13 cellular contexts compared by ENCODE assay signal in the genomic region with DNA sequence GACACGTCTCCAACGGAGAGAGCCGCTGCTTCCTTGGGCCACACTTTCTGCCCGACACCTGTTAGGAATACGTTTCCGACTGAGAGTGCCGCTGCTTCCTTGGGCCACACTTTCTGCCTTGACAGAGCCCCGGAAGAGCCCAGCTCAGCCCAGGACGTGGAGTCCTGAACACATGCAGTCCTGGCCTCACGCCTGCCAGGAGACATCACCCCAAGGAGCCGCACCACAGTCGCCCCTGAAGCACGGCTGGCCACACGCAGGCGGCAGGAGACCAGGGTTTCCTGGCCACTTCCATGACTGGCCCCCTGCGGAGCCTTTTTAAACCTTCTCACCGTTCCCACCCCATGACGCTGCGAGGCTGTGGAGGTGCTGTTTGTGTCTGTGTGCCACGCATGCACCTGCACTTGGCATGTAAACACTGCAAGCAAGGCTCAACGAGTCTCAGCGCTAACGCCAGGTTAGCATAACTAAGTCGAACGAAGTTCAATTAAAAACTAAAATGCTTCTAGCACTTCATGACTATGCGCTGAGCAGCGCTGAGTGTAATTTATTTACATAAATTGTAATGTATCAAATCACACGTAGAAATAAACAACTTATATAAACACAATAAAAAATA. TPM values are rescaled to one million over a fixed set of nuclear protein-coding genes. Genes with fewer than 3 reads are reported as not detected.
A peak's percentile ranks its signal among the peaks of the same experiment; 100 is the strongest.
DNase-seq lines count a peak whose midpoint lies in the region; ATAC-seq and TF ChIP-seq lines count a peak whose summit lies in the region.
"Had no signal": no experiment of that assay in that cellular context is flagged by ENCODE, and none has a peak within 500 bp of the region (broad histone marks: within the 10 kb centered on the region; RNA-seq: fewer than 3 reads in every experiment).

No MANE protein-coding gene starts in this region.

- H3K27ac ChIP-seq in BLaER1 = no peak overlapping the region
- H3K27ac ChIP-seq in RWPE1 = peak overlapping the region; percentile 78; the same call in 1 of the 2 replicates
- H3K27ac ChIP-seq in psoas muscle = peak overlapping the region; percentile 91

- H3K4me1 ChIP-seq in BLaER1 (peaks cover 39% of the 10 kb centered on the region), psoas muscle (peaks cover 71% of the 10 kb centered on the region)

- H3K9ac ChIP-seq in BLaER1 = 0 out of 2 replicates have a peak overlapping the region, but pooled peaks have one; percentile 29

- H3K4me3 ChIP-seq in BLaER1 (no peak overlapping the region), psoas muscle (peak overlapping the region; percentile 28)

- DNase-seq in RWPE1 (ENCODE audit: low spot score) (no peak), islet precursor cell (peak; percentile 42), psoas muscle (no peak), OCI-M1 (lab: John Stamatoyannopoulos, UW) (no peak), A172 (ENCODE audit: low spot score) (no peak)
- DNase-seq in natural killer cell treated with Interleukin-12 subunit alpha and Interleukin-12 subunit beta and Interleukin-15 and Interleukin-18, amount 100 ng/mL, for 72 hours (ENCODE audit: low spot score) = no peak
- DNase-seq: activated T-cell treated with anti-CD3 and anti-CD28 coated beads, Interleukin-2, amount 50 U/mL, for 72 hours; natural killer cell; NCI-H1436 treated with DMSO at 0.1 percent for 48 hours; stimulated activated naive CD4-positive, alpha-beta T cell had no signal

- ATAC-seq in psoas muscle (no peak), GM19452 (IDR thresholded peaks at IDR 0.05; ENCODE audit: unreplicated experiment) (no peak)
- no peak for ATAC-seq in natural killer cell treated with Interleukin-12 subunit alpha and Interleukin-12 subunit beta and Interleukin-15 and Interleukin-18, amount 100 ng/mL, for 72 hours
- ATAC-seq: activated T-cell treated with anti-CD3 and anti-CD28 coated beads, Interleukin-2, amount 50 U/mL, for 72 hours; natural killer cell had no signal

- H3K27me3 ChIP-seq in BLaER1 = no peaks in the 10 kb centered on the region
- no peaks in the 10 kb centered on the region for H3K27me3 ChIP-seq in psoas muscle (ENCODE audit: insufficient read depth in 3 of 3, low read length in 2 of 3)

- intact Hi-C loops in psoas muscle (cut with DNase I) = loop anchor here in 1 of 2 donors (5.0 kb wide), 1 partner anchor 37 kb away; no protein-coding TSS in a partner anchor

- no peak overlapping the region for H3K27ac Mint-ChIP-seq in natural killer cell treated with Interleukin-12 subunit alpha and Interleukin-12 subunit beta and Interleukin-15 and Interleukin-18, amount 100 ng/mL, for 72 hours
- H3K27ac Mint-ChIP-seq: activated T-cell treated with anti-CD3 and anti-CD28 coated beads, Interleukin-2, amount 50 U/mL, for 72 hours had no signal

- H3K36me3 ChIP-seq in BLaER1 (peaks cover 58% of the 10 kb centered on the region), psoas muscle (ENCODE audit: insufficient read depth in 1 of 2, low read depth in 1 of 2) (peaks cover 0 to 17% of the 10 kb centered on the region in 2 donors)

- whole genome bisulfite sequencing in psoas muscle, 3 donors = 73 to 83% (median 78%) methylated on average over 28 of the region's 28 CpGs

- POLR2A ChIA-PET in RWPE1 (lab: Yijun Ruan, JAX; ENCODE audit: low non-redundant PET) = interaction anchor here (0.5 kb wide), 1 partner anchor 22 kb away, joined by 3 read pairs; no protein-coding TSS in a partner anchor

- CTCF ChIA-PET in RWPE1 (lab: Yijun Ruan, JAX) = interaction anchor here (0.7 to 1.0 kb wide), 3 partner anchors 98 to 393 kb away, joined by 4 to 5 read pairs (median 5); no protein-coding TSS in a partner anchor

- H3K9me3 Mint-ChIP-seq in natural killer cell treated with Interleukin-12 subunit alpha and Interleukin-12 subunit beta and Interleukin-15 and Interleukin-18, amount 100 ng/mL, for 72 hours = no peaks in the 10 kb centered on the region
- H3K9me3 Mint-ChIP-seq: activated T-cell treated with anti-CD3 and anti-CD28 coated beads, Interleukin-2, amount 50 U/mL, for 72 hours; dendritic cell treated with granulocyte-macrophage colony-stimulating factor and Interleukin-4, amounts not matched to agents 40 ng/mL and 50 ng/mL, for 4 days; natural killer cell had no signal

- peaks cover 8 to 23% of the 10 kb centered on the region in 2 donors for H3K4me1 Mint-ChIP-seq in natural killer cell treated with Interleukin-12 subunit alpha and Interleukin-12 subunit beta and Interleukin-15 and Interleukin-18, amount 100 ng/mL, for 72 hours (ENCODE audit: low read depth in 2 of 2)

- H3K27me3 Mint-ChIP-seq in natural killer cell treated with Interleukin-12 subunit alpha and Interleukin-12 subunit beta and Interleukin-15 and Interleukin-18, amount 100 ng/mL, for 72 hours = no peaks in the 10 kb centered on the region
- H3K27me3 Mint-ChIP-seq: dendritic cell treated with granulocyte-macrophage colony-stimulating factor and Interleukin-4, amounts not matched to agents 40 ng/mL and 50 ng/mL, for 4 days had no signal

- H4K20me1 ChIP-seq in BLaER1 = peaks cover 100% of the 10 kb centered on the region

- H3K4me3 Mint-ChIP-seq in natural killer cell treated with Interleukin-12 subunit alpha and Interleukin-12 subunit beta and Interleukin-15 and Interleukin-18, amount 100 ng/mL, for 72 hours = no peak overlapping the region
- H3K4me3 Mint-ChIP-seq: activated T-cell treated with anti-CD3 and anti-CD28 coated beads, Interleukin-2, amount 50 U/mL, for 72 hours; dendritic cell treated with granulocyte-macrophage colony-stimulating factor and Interleukin-4, amounts not matched to agents 40 ng/mL and 50 ng/mL, for 4 days; natural killer cell had no signal

- no peaks in the 10 kb centered on the region for H3K36me3 Mint-ChIP-seq in natural killer cell treated with Interleukin-12 subunit alpha and Interleukin-12 subunit beta and Interleukin-15 and Interleukin-18, amount 100 ng/mL, for 72 hours
- H3K36me3 Mint-ChIP-seq: natural killer cell had no signal

- no peak overlapping the region for H3K4me2 ChIP-seq in BLaER1

- H3K9me3 ChIP-seq in BLaER1 (no peaks in the 10 kb centered on the region), psoas muscle (no peaks in the 10 kb centered on the region)

- TF ChIP-seq CTCF in RWPE1 (conservative IDR thresholded peaks at IDR 0.05; ENCODE audit: low read depth) = no peak
- no peak for TF ChIP-seq CTCF in psoas muscle (IDR thresholded peaks at IDR 0.05)

RNA-seq across cellular contexts. Expression of a gene that starts 8.8 kb away (rescaled TPM):
- total RNA-seq in psoas muscle = 10 to 100 TPM; 45.0 to 74.6 (median 65.6) TPM
- 10 to 100 TPM; 33.5 to 56.4 (median 49.9) TPM for polyA plus RNA-seq in psoas muscle
- total RNA-seq in natural killer cell treated with Interleukin-12 subunit alpha and Interleukin-12 subunit beta and Interleukin-15 and Interleukin-18, amount 100 ng/mL, for 72 hours = 10 to 100 TPM; 53.2 to 56.4 TPM
- total RNA-seq in A172 (2014; rRNA removed; shearing (Covaris generic)) = 24.4 and 26.6 TPM in 2 replicates
